8 cellular contexts compared by ENCODE assay signal in the genomic region with DNA sequence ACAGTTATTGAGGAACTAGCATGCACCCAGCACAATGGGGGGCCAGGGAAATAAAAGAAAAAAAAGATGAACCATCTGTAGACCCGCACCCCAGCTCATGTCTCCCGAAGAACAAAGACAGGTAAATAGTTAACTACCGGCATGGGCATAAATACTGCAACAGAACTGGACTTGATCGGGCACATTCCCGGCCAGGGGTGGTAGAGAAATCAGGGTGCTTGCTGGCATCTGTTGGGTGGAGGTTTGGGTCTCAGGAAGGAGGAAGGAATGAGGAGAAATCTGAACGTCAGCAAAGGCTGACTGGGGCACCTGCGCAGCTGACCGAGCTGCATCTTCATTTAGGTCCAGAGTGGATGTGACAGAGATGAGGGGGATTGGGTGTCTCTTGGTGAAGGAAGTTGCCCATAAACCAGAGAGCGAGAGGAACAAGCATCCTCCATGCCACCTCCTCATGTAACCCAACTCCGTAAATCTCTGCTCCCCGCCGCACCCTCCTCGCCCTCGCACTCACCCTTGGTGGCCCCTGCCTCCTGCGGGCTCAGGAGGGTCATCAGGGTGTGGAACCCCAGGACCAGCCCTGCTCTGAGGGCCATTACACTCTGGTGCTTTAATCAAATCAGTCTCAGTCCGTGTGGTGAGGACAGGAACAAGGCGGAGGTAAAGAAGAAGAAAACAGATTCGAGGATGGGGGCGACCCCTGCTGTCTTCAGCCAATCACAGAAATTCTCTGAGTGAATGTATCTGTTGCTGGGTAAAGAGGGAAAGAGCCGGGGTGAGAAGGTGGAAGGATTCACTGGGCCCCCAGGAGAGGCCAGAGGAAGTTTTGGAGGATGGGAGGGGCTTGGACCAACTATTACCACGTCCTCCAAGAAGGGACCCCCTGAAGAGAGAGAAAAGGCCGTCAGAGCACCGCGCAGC. TPM values are rescaled to one million over a fixed set of nuclear protein-coding genes. Genes with fewer than 3 reads are reported as not detected.
DNase-seq lines count a peak whose midpoint lies in the region; ATAC-seq and TF ChIP-seq lines count a peak whose summit lies in the region.

HLA-DOA (minus strand) TSS at position 648 of the 918 bp plus-strand sequence.

- ATAC-seq in GM18870 (IDR thresholded peaks at IDR 0.05; ENCODE audit: unreplicated experiment), result peak; percentile 85
- ATAC-seq in HG03095 (IDR thresholded peaks at IDR 0.05; ENCODE audit: unreplicated experiment), result peak; percentile 83
- peak; percentile 94 for ATAC-seq in WTC11
- ATAC-seq in natural killer cell treated with Interleukin-12 subunit alpha and Interleukin-12 subunit beta and Interleukin-15 and Interleukin-18, amount 100 ng/mL, for 72 hours, result peak; percentile 67 to 94

- H3K4me1 Mint-ChIP-seq in CD14-positive monocyte, result peaks cover 15% of the 10 kb centered on the region
- H3K4me1 Mint-ChIP-seq in WTC11, result peaks cover 33% of the 10 kb centered on the region
- H3K4me1 Mint-ChIP-seq in natural killer cell treated with Interleukin-12 subunit alpha and Interleukin-12 subunit beta and Interleukin-15 and Interleukin-18, amount 100 ng/mL, for 72 hours (ENCODE audit: low read depth in 2 of 2), result peaks cover 9 to 18% of the 10 kb centered on the region in 2 donors

- intact Hi-C loops in CD14-positive monocyte (cut with micrococcal nuclease), result no loop called here

- H3K27me3 Mint-ChIP-seq in CD14-positive monocyte (ENCODE audit: low read depth in 3 of 3) (peaks cover 4 to 9% (median 8%) of the 10 kb centered on the region in 3 donors), WTC11 (ENCODE audit: low read depth) (no peaks in the 10 kb centered on the region; the same call in 1 of the 2 replicates)
- peaks cover 0 to 13% of the 10 kb centered on the region in 2 donors for H3K27me3 Mint-ChIP-seq in natural killer cell treated with Interleukin-12 subunit alpha and Interleukin-12 subunit beta and Interleukin-15 and Interleukin-18, amount 100 ng/mL, for 72 hours

- peak within 1 kb of the TSS in 6 of 7 donors; percentile 31 to 88 (median 72) for H3K27ac Mint-ChIP-seq in CD14-positive monocyte
- peak within 1 kb of the TSS; percentile 76 for H3K27ac Mint-ChIP-seq in WTC11
- peak within 1 kb of the TSS; percentile 37 to 48 for H3K27ac Mint-ChIP-seq in natural killer cell treated with Interleukin-12 subunit alpha and Interleukin-12 subunit beta and Interleukin-15 and Interleukin-18, amount 100 ng/mL, for 72 hours

- TF ChIP-seq CTCF in CD14-positive monocyte (IDR thresholded peaks at IDR 0.05) (no peak), WTC11 (IDR thresholded peaks at IDR 0.05) (no peak)

- H3K4me3 Mint-ChIP-seq in CD14-positive monocyte, result peak within 1 kb of the TSS; percentile 76 to 90
- peak within 1 kb of the TSS; percentile 82 for H3K4me3 Mint-ChIP-seq in WTC11
- peak within 1 kb of the TSS; percentile 87 for H3K4me3 Mint-ChIP-seq in natural killer cell treated with Interleukin-12 subunit alpha and Interleukin-12 subunit beta and Interleukin-15 and Interleukin-18, amount 100 ng/mL, for 72 hours

- DNase-seq in CD14-positive monocyte (ENCODE audit: low spot score) (no peak), WTC11 (ENCODE audit: low spot score) (peak; percentile 78), UCSD-AML1 (lab: John Stamatoyannopoulos, UW; ENCODE audit: unreplicated experiment) (no peak), NCI-H1048 (lab: John Stamatoyannopoulos, UW) (no peak)
- peak; percentile 44 for DNase-seq in effector CD8-positive, alpha-beta T cell (lab: John Stamatoyannopoulos, UW)
- DNase-seq in natural killer cell treated with Interleukin-12 subunit alpha and Interleukin-12 subunit beta and Interleukin-15 and Interleukin-18, amount 100 ng/mL, for 72 hours (ENCODE audit: low spot score), result no peak

- CTCF ChIA-PET in WTC11 (lab: Charles Lee), result interaction anchor here (0.8 to 2.6 kb wide), 13 partner anchors 9 to 183 kb away, joined by 3 to 12 read pairs (median 5); partner anchors contain the start of genes COL11A2, HLA-DPB1 and TAP2

- POLR2A ChIA-PET in WTC11 (lab: Charles Lee), result interaction anchor here (0.6 kb wide), 1 partner anchor 109 kb away, joined by 5 read pairs; no protein-coding TSS in a partner anchor

- peaks cover 0 to 2% (median 0%) of the 10 kb centered on the region in 7 donors for H3K9me3 Mint-ChIP-seq in CD14-positive monocyte
- no peaks in the 10 kb centered on the region for H3K9me3 Mint-ChIP-seq in WTC11
- no peaks in the 10 kb centered on the region for H3K9me3 Mint-ChIP-seq in natural killer cell treated with Interleukin-12 subunit alpha and Interleukin-12 subunit beta and Interleukin-15 and Interleukin-18, amount 100 ng/mL, for 72 hours

- peaks cover 0 to 2% of the 10 kb centered on the region in 2 donors for H3K36me3 Mint-ChIP-seq in CD14-positive monocyte
- H3K36me3 Mint-ChIP-seq in WTC11, result peaks cover 15% of the 10 kb centered on the region
- H3K36me3 Mint-ChIP-seq in natural killer cell treated with Interleukin-12 subunit alpha and Interleukin-12 subunit beta and Interleukin-15 and Interleukin-18, amount 100 ng/mL, for 72 hours, result no peaks in the 10 kb centered on the region

TF ChIP-seq in WTC11, 78 proteins besides CTCF, POLR2A, EP300 and RAD21:
- TF ChIP-seq HMGA2 (CRISPR knock-in tag; IDR thresholded peaks at IDR 0.05) (no peak), NFE2L1 (CRISPR knock-in tag; IDR thresholded peaks at IDR 0.05) (no peak), CBFB (CRISPR knock-in tag; IDR thresholded peaks at IDR 0.05; ENCODE audit: low read depth) (no peak), CREM (CRISPR knock-in tag; IDR thresholded peaks at IDR 0.05) (no peak)
- TF ChIP-seq, protein P1, sequence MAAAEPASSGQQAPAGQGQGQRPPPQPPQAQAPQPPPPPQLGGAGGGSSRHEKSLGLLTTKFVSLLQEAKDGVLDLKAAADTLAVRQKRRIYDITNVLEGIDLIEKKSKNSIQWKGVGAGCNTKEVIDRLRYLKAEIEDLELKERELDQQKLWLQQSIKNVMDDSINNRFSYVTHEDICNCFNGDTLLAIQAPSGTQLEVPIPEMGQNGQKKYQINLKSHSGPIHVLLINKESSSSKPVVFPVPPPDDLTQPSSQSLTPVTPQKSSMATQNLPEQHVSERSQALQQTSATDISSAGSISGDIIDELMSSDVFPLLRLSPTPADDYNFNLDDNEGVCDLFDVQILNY (CRISPR knock-in tag; IDR thresholded peaks at IDR 0.05), result no peak
- TF ChIP-seq, protein P2, sequence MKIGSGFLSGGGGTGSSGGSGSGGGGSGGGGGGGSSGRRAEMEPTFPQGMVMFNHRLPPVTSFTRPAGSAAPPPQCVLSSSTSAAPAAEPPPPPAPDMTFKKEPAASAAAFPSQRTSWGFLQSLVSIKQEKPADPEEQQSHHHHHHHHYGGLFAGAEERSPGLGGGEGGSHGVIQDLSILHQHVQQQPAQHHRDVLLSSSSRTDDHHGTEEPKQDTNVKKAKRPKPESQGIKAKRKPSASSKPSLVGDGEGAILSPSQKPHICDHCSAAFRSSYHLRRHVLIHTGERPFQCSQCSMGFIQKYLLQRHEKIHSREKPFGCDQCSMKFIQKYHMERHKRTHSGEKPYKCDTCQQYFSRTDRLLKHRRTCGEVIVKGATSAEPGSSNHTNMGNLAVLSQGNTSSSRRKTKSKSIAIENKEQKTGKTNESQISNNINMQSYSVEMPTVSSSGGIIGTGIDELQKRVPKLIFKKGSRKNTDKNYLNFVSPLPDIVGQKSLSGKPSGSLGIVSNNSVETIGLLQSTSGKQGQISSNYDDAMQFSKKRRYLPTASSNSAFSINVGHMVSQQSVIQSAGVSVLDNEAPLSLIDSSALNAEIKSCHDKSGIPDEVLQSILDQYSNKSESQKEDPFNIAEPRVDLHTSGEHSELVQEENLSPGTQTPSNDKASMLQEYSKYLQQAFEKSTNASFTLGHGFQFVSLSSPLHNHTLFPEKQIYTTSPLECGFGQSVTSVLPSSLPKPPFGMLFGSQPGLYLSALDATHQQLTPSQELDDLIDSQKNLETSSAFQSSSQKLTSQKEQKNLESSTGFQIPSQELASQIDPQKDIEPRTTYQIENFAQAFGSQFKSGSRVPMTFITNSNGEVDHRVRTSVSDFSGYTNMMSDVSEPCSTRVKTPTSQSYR (CRISPR knock-in tag; IDR thresholded peaks at IDR 0.05), result no peak
- TF ChIP-seq, protein P3, sequence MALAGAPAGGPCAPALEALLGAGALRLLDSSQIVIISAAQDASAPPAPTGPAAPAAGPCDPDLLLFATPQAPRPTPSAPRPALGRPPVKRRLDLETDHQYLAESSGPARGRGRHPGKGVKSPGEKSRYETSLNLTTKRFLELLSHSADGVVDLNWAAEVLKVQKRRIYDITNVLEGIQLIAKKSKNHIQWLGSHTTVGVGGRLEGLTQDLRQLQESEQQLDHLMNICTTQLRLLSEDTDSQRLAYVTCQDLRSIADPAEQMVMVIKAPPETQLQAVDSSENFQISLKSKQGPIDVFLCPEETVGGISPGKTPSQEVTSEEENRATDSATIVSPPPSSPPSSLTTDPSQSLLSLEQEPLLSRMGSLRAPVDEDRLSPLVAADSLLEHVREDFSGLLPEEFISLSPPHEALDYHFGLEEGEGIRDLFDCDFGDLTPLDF (CRISPR knock-in tag; IDR thresholded peaks at IDR 0.05), result no peak

RNA-seq across cellular contexts. Expression of gene HLA-DOA, which starts in this region (rescaled TPM):
- polyA plus RNA-seq in CD14-positive monocyte, result 1 to 10 TPM; 2.8 to 9.1 TPM
- 13.6 to 24.6 TPM (median 24.4 TPM) in 3 replicates for total RNA-seq in WTC11 (2021)
- 10 to 100 TPM in 1 of 2 donors, under 1 TPM in 1; 0.86 to 22.1 TPM for total RNA-seq in natural killer cell treated with Interleukin-12 subunit alpha and Interleukin-12 subunit beta and Interleukin-15 and Interleukin-18, amount 100 ng/mL, for 72 hours

Comparison
In these comparisons a context has a peak if more than half of its experiments do, and no peak if none do; other contexts are left out.
1. DNase-seq: peak in WTC11 (single experiment) and effector CD8-positive, alpha-beta T cell (single experiment); none in CD14-positive monocyte (single experiment), natural killer cell treated with Interleukin-12 subunit alpha and Interleukin-12 subunit beta and Interleukin-15 and Interleukin-18, amount 100 ng/mL, for 72 hours (single experiment), UCSD-AML1 (single experiment) and NCI-H1048 (single experiment).
2. Peak in every context shown above with its lines, with median percentiles within 50 percentile points of each other: H3K27ac Mint-ChIP-seq, H3K4me3 Mint-ChIP-seq and ATAC-seq.